In genomic region chr14:70771781-70772212, GRCh38 we compare ENCODE assay signal across 1 cellular context.
TF ChIP-seq lines count a peak whose summit lies in the region.

No MANE protein-coding gene starts in this region.

TF ChIP-seq in H1, 55 proteins besides CTCF, POLR2A, EP300 and RAD21:
- TF ChIP-seq BCL11A (IDR thresholded peaks at IDR 0.05; ENCODE audit: low read depth in 2 of 2, low read length in 2 of 2) (no peak), ZNF274 (IDR thresholded peaks at IDR 0.05; ENCODE audit: borderline replicate concordance, extremely low read depth, low read length) (no peak), CHD1 (IDR thresholded peaks at IDR 0.05; ENCODE audit: low read depth, low read length) (no peak), MAFK (IDR thresholded peaks at IDR 0.05; ENCODE audit: low read depth, low read length) (no peak), ATF2 (IDR thresholded peaks at IDR 0.05; ENCODE audit: low read length) (no peak), NANOG (IDR thresholded peaks at IDR 0.05; ENCODE audit: insufficient read depth, low read depth, low read length, poor library complexity, severe bottlenecking) (no peak), POLR2AphosphoS5 (IDR thresholded peaks at IDR 0.05; ENCODE audit: low read depth, low read length) (no peak), TBP (IDR thresholded peaks at IDR 0.05; ENCODE audit: low read depth, low read length) (no peak), USF2 (IDR thresholded peaks at IDR 0.05; ENCODE audit: low read length) (no peak), CHD7 (IDR thresholded peaks at IDR 0.05; ENCODE audit: insufficient replicate concordance, low read length) (no peak), CBX5 (IDR thresholded peaks at IDR 0.05; ENCODE audit: low read depth, low read length) (no peak), YY1 (IDR thresholded peaks at IDR 0.05; ENCODE audit: low read depth, low read length) (no peak), SIX5 (IDR thresholded peaks at IDR 0.05; ENCODE audit: low read depth, low read length) (no peak), POU5F1 (IDR thresholded peaks at IDR 0.05; ENCODE audit: low read depth, low read length) (no peak), SP4 (IDR thresholded peaks at IDR 0.05; ENCODE audit: low read length) (no peak)
